ENCODE assay signal across 15 cellular contexts in the genomic region with DNA sequence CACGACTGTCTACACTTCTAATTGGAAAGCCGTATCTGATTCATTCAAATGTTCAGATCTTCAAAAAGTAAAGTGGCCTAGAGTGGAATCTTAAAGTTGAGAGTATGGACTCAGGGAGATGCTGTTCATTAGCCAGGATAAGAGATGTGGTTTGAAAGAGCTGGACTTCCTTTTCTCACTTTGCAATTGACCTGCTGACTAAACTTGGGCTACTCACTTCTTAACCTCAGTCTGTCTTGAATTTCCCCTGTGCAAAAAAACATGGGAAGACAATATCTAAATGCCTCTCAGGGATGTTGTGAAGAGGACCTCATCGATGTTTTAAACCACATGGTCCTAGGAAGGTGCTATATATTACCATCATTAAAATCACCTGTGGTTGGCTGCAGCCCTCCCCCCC.
DNase-seq lines count a peak whose midpoint lies in the region; ATAC-seq and TF ChIP-seq lines count a peak whose summit lies in the region.
"Had no signal": no experiment of that assay in that cellular context is flagged by ENCODE, and none has a peak within 500 bp of the region (broad histone marks: within the 10 kb centered on the region; RNA-seq: fewer than 3 reads in every experiment).

No MANE protein-coding gene starts in this region.

- H3K27me3 Mint-ChIP-seq in memory B cell = no peaks in the 10 kb centered on the region

- no peak for TF ChIP-seq CTCF in GM20000 (IDR thresholded peaks at IDR 0.05; ENCODE audit: extremely low read depth, missing control alignments)
- TF ChIP-seq CTCF in esophagus squamous epithelium (IDR thresholded peaks at IDR 0.05) = no peak

- peak; percentile 32 for DNase-seq in NOMO-1 treated with DMSO at 0.1 percent for 48 hours (lab: John Stamatoyannopoulos, UW; ENCODE audit: unreplicated experiment)
- no peak for DNase-seq in NOMO-1 treated with dmso at 0.1 percent for 144 hours (lab: John Stamatoyannopoulos, UW; ENCODE audit: unreplicated experiment)
- peak; percentile 26 for DNase-seq in GM20000 (ENCODE audit: low spot score)
- no peak for DNase-seq in memory B cell (ENCODE audit: low spot score in 2 of 2)
- no peak for DNase-seq in germinal center (ENCODE audit: low spot score)
- DNase-seq in SW 1271 (lab: John Stamatoyannopoulos, UW) = no peak
- DNase-seq in esophagus squamous epithelium (lab: John Stamatoyannopoulos, UW) = no peak
- DNase-seq: activated effector memory CD4-positive, alpha-beta T cell treated with Interleukin-2 at 50 U/mL for 16 hours; caudate nucleus; hippocampal formation; mesenchymal stem cell; NCI-H345; stimulated activated CD4-positive, alpha-beta T cell treated with anti-CD3 and anti-CD28 coated beads, Interleukin-4, amount 100 ng/mL, for 24 hours had no signal

- peaks cover 4% of the 10 kb centered on the region for H3K9me3 Mint-ChIP-seq in memory B cell

- 71 to 89% methylated on average over 3 of the region's 3 CpGs for WGBS in esophagus squamous epithelium, 2 donors

- TF ChIP-seq POLR2A in esophagus squamous epithelium (IDR thresholded peaks at IDR 0.05) = no peak

- H3K27ac ChIP-seq in esophagus squamous epithelium = no peak overlapping the region

- ATAC-seq in HG03432 (IDR thresholded peaks at IDR 0.05; ENCODE audit: unreplicated experiment) (peak; percentile 62), memory B cell (ENCODE audit: low read depth) (no peak)
- ATAC-seq: Right ventricle myocardium inferior had no signal

- peaks cover 41% of the 10 kb centered on the region for H3K4me1 Mint-ChIP-seq in memory B cell

- no peak overlapping the region for H3K4me3 Mint-ChIP-seq in memory B cell

- peak overlapping the region; percentile 60 for H3K27ac Mint-ChIP-seq in memory B cell

- no peaks in the 10 kb centered on the region for H3K36me3 ChIP-seq in esophagus squamous epithelium

- no peaks in the 10 kb centered on the region for H3K9me3 ChIP-seq in esophagus squamous epithelium

- H3K4me3 ChIP-seq in esophagus squamous epithelium = no peak overlapping the region

- intact Hi-C loops in esophagus squamous epithelium (cut with DNase I) = no loop called here

- no peaks in the 10 kb centered on the region for H3K27me3 ChIP-seq in esophagus squamous epithelium

- H3K36me3 Mint-ChIP-seq in memory B cell = peaks cover 33% of the 10 kb centered on the region

- H3K4me1 ChIP-seq in esophagus squamous epithelium = peaks cover 0 to 46% (median 5%) of the 10 kb centered on the region in 3 donors

Comparison
In these comparisons a context has a peak if more than half of its experiments do, and no peak if none do; other contexts are left out.
1. DNase-seq: peak in NOMO-1 treated with DMSO at 0.1 percent for 48 hours (single experiment) and GM20000 (single experiment); none in NOMO-1 treated with dmso at 0.1 percent for 144 hours (single experiment), memory B cell (0 of 2), germinal center (single experiment), SW 1271 (0 of 2) and esophagus squamous epithelium (single experiment).